Comparison of ENCODE assay signal across 12 cellular contexts in genomic region chr20:9300080-9300479, GRCh38.
A peak's percentile ranks its signal among the peaks of the same experiment; 100 is the strongest.
DNase-seq lines count a peak whose midpoint lies in the region; ATAC-seq and TF ChIP-seq lines count a peak whose summit lies in the region.
"Had no signal": no experiment of that assay in that cellular context is flagged by ENCODE, and none has a peak within 500 bp of the region (broad histone marks: within the 10 kb centered on the region; RNA-seq: fewer than 3 reads in every experiment).

No MANE protein-coding gene starts in this region.

- no peak overlapping the region for H3K4me3 Mint-ChIP-seq in HFFc6
- no peak overlapping the region for H3K4me3 Mint-ChIP-seq in naive thymus-derived CD8-positive, alpha-beta T cell
- H3K4me3 Mint-ChIP-seq: CD4-positive, alpha-beta T cell; H9; IgD-negative memory B cell had no signal

- no peaks in the 10 kb centered on the region for H3K9me3 ChIP-seq in RWPE2 (ENCODE audit: severe bottlenecking)
- H3K9me3 ChIP-seq: Caco-2 had no signal

- no peaks in the 10 kb centered on the region for H3K27me3 ChIP-seq in RWPE2 (ENCODE audit: insufficient read depth, poor library complexity, severe bottlenecking)

- no peaks in the 10 kb centered on the region for H3K9me3 Mint-ChIP-seq in HFFc6
- H3K9me3 Mint-ChIP-seq in naive thymus-derived CD8-positive, alpha-beta T cell: peaks cover 0 to 8% (median 0%) of the 10 kb centered on the region in 9 donors
- H3K9me3 Mint-ChIP-seq: CD4-positive, alpha-beta T cell had no signal

- peaks cover 52% of the 10 kb centered on the region for H3K4me1 Mint-ChIP-seq in HFFc6 (ENCODE audit: low read depth)
- no peaks in the 10 kb centered on the region for H3K4me1 Mint-ChIP-seq in naive thymus-derived CD8-positive, alpha-beta T cell
- H3K4me1 Mint-ChIP-seq: H9, IgD-negative memory B cell had no signal

- ATAC-seq in RWPE2 (ENCODE audit: low read depth): no peak
- no peak for ATAC-seq in naive thymus-derived CD8-positive, alpha-beta T cell

- H3K36me3 ChIP-seq in RWPE2 (ENCODE audit: low read depth): peaks cover 5% of the 10 kb centered on the region; the same call in 1 of the 2 replicates

- DNase-seq in HFFc6 (no peak), RWPE2 (ENCODE audit: low spot score) (no peak), renal cortical epithelial cell (ENCODE audit: low read depth) (peak; percentile 22), medulla oblongata (ENCODE audit: extremely low spot score) (no peak), NCI-H82 treated with DMSO at 0.1 percent for 48 hours (lab: John Stamatoyannopoulos, UW; ENCODE audit: unreplicated experiment) (no peak)
- no peak for DNase-seq in naive thymus-derived CD8-positive, alpha-beta T cell
- DNase-seq: AML-193; Caco-2; CD4-positive, alpha-beta T cell; H9 had no signal

- peak overlapping the region; percentile 93 for H3K27ac ChIP-seq in RWPE2 (ENCODE audit: poor library complexity, severe bottlenecking)
- H3K27ac ChIP-seq: C4-2B had no signal

- H3K4me1 ChIP-seq in RWPE2 (ENCODE audit: insufficient read depth, poor library complexity, severe bottlenecking): peaks cover 46% of the 10 kb centered on the region
- H3K4me1 ChIP-seq: Caco-2 had no signal

- H3K4me3 ChIP-seq in RWPE2 (ENCODE audit: severe bottlenecking): no peak overlapping the region

- POLR2A ChIA-PET in naive thymus-derived CD8-positive, alpha-beta T cell (lab: Charles Lee): no interaction called here

- no peaks in the 10 kb centered on the region; the same call in 1 of the 2 replicates for H3K27me3 Mint-ChIP-seq in HFFc6 (ENCODE audit: insufficient read depth)
- no peaks in the 10 kb centered on the region for H3K27me3 Mint-ChIP-seq in naive thymus-derived CD8-positive, alpha-beta T cell
- H3K27me3 Mint-ChIP-seq: CD4-positive, alpha-beta T cell; IgD-negative memory B cell had no signal

- TF ChIP-seq CTCF in HFFc6 (IDR thresholded peaks at IDR 0.05) (no peak), RWPE2 (IDR thresholded peaks at IDR 0.05; ENCODE audit: poor library complexity, severe bottlenecking) (no peak)

- H3K36me3 Mint-ChIP-seq in HFFc6 (ENCODE audit: low read depth): peaks cover 20% of the 10 kb centered on the region
- H3K36me3 Mint-ChIP-seq in naive thymus-derived CD8-positive, alpha-beta T cell: no peaks in the 10 kb centered on the region

- H3K27ac Mint-ChIP-seq in HFFc6: peak overlapping the region; percentile 40; the same call in 1 of the 2 replicates
- H3K27ac Mint-ChIP-seq in naive thymus-derived CD8-positive, alpha-beta T cell: no peak overlapping the region
- H3K27ac Mint-ChIP-seq: CD4-positive, alpha-beta T cell; H9; IgD-negative memory B cell had no signal
